Comparison of ENCODE assay signal across 11 cellular contexts in genomic region chr4:115101675-115102074, GRCh38. TPM values are rescaled to one million over a fixed set of nuclear protein-coding genes. Genes with fewer than 3 reads are reported as not detected.
"Had no signal": no experiment of that assay in that cellular context is flagged by ENCODE, and none has a peak within 500 bp of the region (broad histone marks: within the 10 kb centered on the region; RNA-seq: fewer than 3 reads in every experiment).

No MANE protein-coding gene starts in this region.

- DNase-seq: H9, HCEC 1CT, HFFc6, IMR-90, KG1 had no signal

- H3K27ac ChIP-seq: HL-60 had no signal

- FAIRE-seq: H1, H54, K562 had no signal

- H3K4me3 ChIP-seq: GM23338, K562 had no signal

- H3K4me2 ChIP-seq: GM23338 had no signal

- H2AFZ ChIP-seq: GM23338 had no signal

- ATAC-seq: GM23338, K562 had no signal

RNA-seq across cellular contexts. Expression of gene NDST4, which starts 11.7 kb away (rescaled TPM):
- total RNA-seq: GM23338, H1, H9, HFFc6, HT1080, IMR-90, K562 had no signal
- polyA plus RNA-seq: GM23338, IMR-90, K562 had no signal
